In the genomic region with DNA sequence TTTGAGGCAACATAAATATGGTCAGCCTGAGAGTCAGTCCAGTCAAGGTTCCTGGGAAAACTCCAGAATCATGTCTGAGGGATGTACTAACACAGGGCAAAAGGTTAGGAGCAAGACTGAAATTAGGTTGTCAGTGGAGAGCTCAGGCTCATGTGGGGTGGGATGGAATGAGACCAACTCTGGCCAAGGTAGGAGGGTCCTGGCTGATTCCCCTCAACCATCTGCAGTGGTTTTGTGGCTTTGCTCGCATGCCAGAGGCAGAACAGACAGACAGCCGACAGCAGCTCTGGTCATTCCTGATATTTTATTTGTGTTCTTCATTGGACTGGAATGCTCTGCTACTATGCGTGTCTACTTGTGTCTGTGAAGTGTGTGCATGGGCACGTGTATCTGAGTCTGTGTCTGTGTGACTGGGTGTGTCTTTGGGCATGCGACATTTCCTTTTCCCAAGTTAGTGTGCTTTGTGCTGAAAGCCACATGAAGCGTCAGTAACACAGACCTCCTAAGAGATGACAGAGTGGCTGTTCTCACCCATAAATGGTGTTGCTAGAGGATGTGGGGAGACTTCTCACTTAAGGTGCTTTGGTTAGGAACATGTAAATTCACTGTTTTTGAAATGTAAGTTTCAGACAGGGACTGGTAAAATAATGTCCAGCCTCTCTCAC, we compare ENCODE assay signal across 19 cellular contexts.
A peak's percentile ranks its signal among the peaks of the same experiment; 100 is the strongest.
DNase-seq lines count a peak whose midpoint lies in the region; ATAC-seq, FAIRE-seq and TF ChIP-seq lines count a peak whose summit lies in the region.
"Had no signal": no experiment of that assay in that cellular context is flagged by ENCODE, and none has a peak within 500 bp of the region (broad histone marks: within the 10 kb centered on the region; RNA-seq: fewer than 3 reads in every experiment).

No MANE protein-coding gene starts in this region.

- H3F3A ChIP-seq in PC-9 (ENCODE audit: insufficient read depth, low read depth): no peaks in the 10 kb centered on the region

- H3K9me2 ChIP-seq in PC-9 (ENCODE audit: insufficient read depth): no peaks in the 10 kb centered on the region

- FAIRE-seq in astrocyte (lab: Jason Lieb, UNC): no peak
- FAIRE-seq: HTR-8/SVneo, K562 had no signal

- no peak overlapping the region for H3K4me3 ChIP-seq in astrocyte (ENCODE audit: insufficient read depth, low read depth, low read length)
- H3K4me3 ChIP-seq in PC-9: no peak overlapping the region
- H3K4me3 ChIP-seq: K562 had no signal

- intact Hi-C loops in PC-9 (cut with micrococcal nuclease; ENCODE audit: unreplicated experiment): no loop called here

- H3K9me3 ChIP-seq in astrocyte (ENCODE audit: insufficient read depth, low read depth, low read length) (peaks cover 10% of the 10 kb centered on the region), PC-9 (ENCODE audit: insufficient read depth, low read depth) (no peaks in the 10 kb centered on the region)

- H3K79me2 ChIP-seq in astrocyte (ENCODE audit: insufficient read depth, low read length) (no peaks in the 10 kb centered on the region), PC-9 (ENCODE audit: low read depth) (no peaks in the 10 kb centered on the region)

- H3K27me3 ChIP-seq in astrocyte (ENCODE audit: insufficient read depth, low read length) (no peaks in the 10 kb centered on the region), PC-9 (ENCODE audit: insufficient read depth, low read depth) (peaks cover 4% of the 10 kb centered on the region; the same call in 1 of the 2 replicates)

- peak; percentile 16 for ATAC-seq in stimulated activated memory B cell treated with anti-CD40 and anti-IgM and Interleukin-4, amounts not matched to agents 10 μg/mL and 1 μg/mL and 100 μg/mL, for 72 hours
- ATAC-seq: K562, Right ventricle myocardium inferior had no signal

- POLR2A ChIA-PET in PC-9 (lab: Charles Lee; ENCODE audit: unreplicated experiment): no interaction called here

- H4K20me1 ChIP-seq in astrocyte (ENCODE audit: insufficient read depth, low read length) (no peaks in the 10 kb centered on the region), PC-9 (ENCODE audit: insufficient read depth) (no peaks in the 10 kb centered on the region)

- H3K36me3 ChIP-seq in astrocyte (ENCODE audit: insufficient read depth, low read length): no peaks in the 10 kb centered on the region
- H3K36me3 ChIP-seq in PC-9 (ENCODE audit: low read depth): no peaks in the 10 kb centered on the region

- no peak overlapping the region for H3K9ac ChIP-seq in astrocyte (ENCODE audit: low read length)

- no peaks in the 10 kb centered on the region for H3K36me3 Mint-ChIP-seq in astrocyte (ENCODE audit: low read depth, unreplicated experiment)
- no peaks in the 10 kb centered on the region for H3K36me3 Mint-ChIP-seq in glutamatergic neuron (ENCODE audit: unreplicated experiment)
- H3K36me3 Mint-ChIP-seq in stimulated activated memory B cell treated with anti-CD40 and anti-IgM and Interleukin-4, amounts not matched to agents 10 μg/mL and 1 μg/mL and 100 μg/mL, for 72 hours: no peaks in the 10 kb centered on the region

- H3K9me3 Mint-ChIP-seq in astrocyte (ENCODE audit: unreplicated experiment) (peaks cover 8% of the 10 kb centered on the region), glutamatergic neuron (ENCODE audit: unreplicated experiment) (peaks cover 2% of the 10 kb centered on the region)
- H3K9me3 Mint-ChIP-seq in stimulated activated memory B cell treated with anti-CD40 and anti-IgM and Interleukin-4, amounts not matched to agents 10 μg/mL and 1 μg/mL and 100 μg/mL, for 72 hours: peaks cover 6% of the 10 kb centered on the region

- DNase-seq in GM04503 (ENCODE audit: low read depth): peak; percentile 23
- peak; percentile 47 for DNase-seq in astrocyte (ENCODE audit: low read depth)
- DNase-seq in glutamatergic neuron: no peak
- no peak for DNase-seq in HUDEP-2 (lab: John Stamatoyannopoulos, UW; ENCODE audit: unreplicated experiment in 76 of 76)
- no peak for DNase-seq in NCI-H748 (lab: John Stamatoyannopoulos, UW; ENCODE audit: unreplicated experiment)
- DNase-seq in PC-9: no peak
- DNase-seq: Calu3; CD4-positive, alpha-beta T cell; DMS79; GDM1; NCI-H1092; NCI-H1694; NCI-H2107; NCI-H226; NCI-H69 had no signal

- no peak overlapping the region for H2AFZ ChIP-seq in astrocyte (ENCODE audit: low read depth, low read length)
- no peak overlapping the region for H2AFZ ChIP-seq in PC-9

- H3K27ac ChIP-seq in astrocyte (ENCODE audit: low read depth, low read length) (peak overlapping the region; percentile 19), PC-9 (no peak overlapping the region)

- H3K4me1 ChIP-seq in astrocyte (ENCODE audit: insufficient read depth, low read length): no peaks in the 10 kb centered on the region
- no peaks in the 10 kb centered on the region for H3K4me1 ChIP-seq in PC-9 (replicated peaks; ENCODE audit: insufficient read depth)

- H3K27me3 Mint-ChIP-seq in astrocyte (ENCODE audit: low read depth, unreplicated experiment): no peaks in the 10 kb centered on the region
- H3K27me3 Mint-ChIP-seq in glutamatergic neuron (ENCODE audit: unreplicated experiment): no peaks in the 10 kb centered on the region
- H3K27me3 Mint-ChIP-seq in stimulated activated memory B cell treated with anti-CD40 and anti-IgM and Interleukin-4, amounts not matched to agents 10 μg/mL and 1 μg/mL and 100 μg/mL, for 72 hours: no peaks in the 10 kb centered on the region
- H3K27me3 Mint-ChIP-seq: CD4-positive, alpha-beta T cell had no signal

- H3K4me1 Mint-ChIP-seq in astrocyte (ENCODE audit: low read depth, unreplicated experiment) (peaks cover 45% of the 10 kb centered on the region), glutamatergic neuron (ENCODE audit: low read depth, unreplicated experiment) (peaks cover 10% of the 10 kb centered on the region)
- no peaks in the 10 kb centered on the region for H3K4me1 Mint-ChIP-seq in stimulated activated memory B cell treated with anti-CD40 and anti-IgM and Interleukin-4, amounts not matched to agents 10 μg/mL and 1 μg/mL and 100 μg/mL, for 72 hours

- BruUV-seq in PC-9 (replicated peaks; lab: Mats Ljungman, UMichigan): no TSS peak

- H3K4me2 ChIP-seq in astrocyte (ENCODE audit: low read length) (no peak overlapping the region), PC-9 (no peak overlapping the region)

- H3K27ac Mint-ChIP-seq in astrocyte (ENCODE audit: unreplicated experiment): peak overlapping the region; percentile 89
- H3K27ac Mint-ChIP-seq in glutamatergic neuron (ENCODE audit: unreplicated experiment): peak overlapping the region; percentile 62
- H3K27ac Mint-ChIP-seq in stimulated activated memory B cell treated with anti-CD40 and anti-IgM and Interleukin-4, amounts not matched to agents 10 μg/mL and 1 μg/mL and 100 μg/mL, for 72 hours: no peak overlapping the region
- H3K27ac Mint-ChIP-seq: CD4-positive, alpha-beta T cell had no signal

- CTCF ChIA-PET in PC-9 (lab: Charles Lee): no interaction called here

- TF ChIP-seq CTCF in astrocyte (IDR thresholded peaks at IDR 0.05; ENCODE audit: insufficient read depth, low read depth, low read length) (no peak), glutamatergic neuron (IDR thresholded peaks at IDR 0.05; ENCODE audit: partially characterized antibody, unreplicated experiment) (no peak), PC-9 (conservative IDR thresholded peaks at IDR 0.05) (no peak)

- H3K4me3 Mint-ChIP-seq in astrocyte (ENCODE audit: unreplicated experiment) (no peak overlapping the region), glutamatergic neuron (ENCODE audit: unreplicated experiment) (no peak overlapping the region)
- no peak overlapping the region for H3K4me3 Mint-ChIP-seq in stimulated activated memory B cell treated with anti-CD40 and anti-IgM and Interleukin-4, amounts not matched to agents 10 μg/mL and 1 μg/mL and 100 μg/mL, for 72 hours
- H3K4me3 Mint-ChIP-seq: CD4-positive, alpha-beta T cell had no signal

Comparison
In these comparisons a context has a peak if more than half of its experiments do, and no peak if none do; other contexts are left out.
1. DNase-seq: peak in GM04503 (single experiment) and astrocyte (single experiment); none in glutamatergic neuron (single experiment), HUDEP-2 (0 of 76), NCI-H748 (single experiment) and PC-9 (0 of 2).